1 cellular context compared by ENCODE assay signal in the genomic region with DNA sequence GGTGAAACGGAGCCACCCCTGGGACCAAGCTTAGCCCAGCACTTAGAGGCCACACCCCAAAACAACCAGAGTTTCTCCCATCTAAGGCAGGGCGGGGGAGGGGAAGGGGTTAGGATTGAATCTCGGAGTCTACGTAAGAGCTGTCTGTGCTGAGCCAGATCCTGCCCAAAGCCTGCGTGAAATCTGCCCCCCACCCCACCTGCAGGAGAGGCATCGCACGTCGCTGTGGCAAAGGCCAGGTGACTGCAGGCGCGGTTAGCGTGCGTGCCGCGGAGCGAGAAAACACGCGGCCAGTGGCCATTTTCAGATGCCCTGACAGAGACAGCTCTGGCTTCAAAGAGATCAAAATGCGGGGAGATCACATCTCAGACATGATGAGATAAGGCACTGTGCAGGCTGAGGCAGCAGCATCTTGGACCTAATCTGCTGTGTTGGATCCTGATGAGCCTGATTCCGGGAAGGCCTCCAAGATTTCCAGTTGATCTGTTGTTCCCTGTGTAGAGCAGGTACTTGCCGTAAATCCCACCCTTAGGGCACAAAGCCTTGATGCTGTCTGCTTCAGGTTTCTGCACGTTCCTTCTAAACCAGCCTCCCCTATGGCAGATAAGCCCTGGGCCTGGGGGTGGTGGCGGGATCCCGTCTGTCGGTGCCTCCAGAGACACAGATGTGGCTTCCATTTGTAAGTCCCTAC.
TF ChIP-seq lines count a peak whose summit lies in the region.

No MANE protein-coding gene starts in this region.

TF ChIP-seq in K562, 482 proteins besides CTCF, POLR2A, EP300 and RAD21:
- TF ChIP-seq, protein P1, sequence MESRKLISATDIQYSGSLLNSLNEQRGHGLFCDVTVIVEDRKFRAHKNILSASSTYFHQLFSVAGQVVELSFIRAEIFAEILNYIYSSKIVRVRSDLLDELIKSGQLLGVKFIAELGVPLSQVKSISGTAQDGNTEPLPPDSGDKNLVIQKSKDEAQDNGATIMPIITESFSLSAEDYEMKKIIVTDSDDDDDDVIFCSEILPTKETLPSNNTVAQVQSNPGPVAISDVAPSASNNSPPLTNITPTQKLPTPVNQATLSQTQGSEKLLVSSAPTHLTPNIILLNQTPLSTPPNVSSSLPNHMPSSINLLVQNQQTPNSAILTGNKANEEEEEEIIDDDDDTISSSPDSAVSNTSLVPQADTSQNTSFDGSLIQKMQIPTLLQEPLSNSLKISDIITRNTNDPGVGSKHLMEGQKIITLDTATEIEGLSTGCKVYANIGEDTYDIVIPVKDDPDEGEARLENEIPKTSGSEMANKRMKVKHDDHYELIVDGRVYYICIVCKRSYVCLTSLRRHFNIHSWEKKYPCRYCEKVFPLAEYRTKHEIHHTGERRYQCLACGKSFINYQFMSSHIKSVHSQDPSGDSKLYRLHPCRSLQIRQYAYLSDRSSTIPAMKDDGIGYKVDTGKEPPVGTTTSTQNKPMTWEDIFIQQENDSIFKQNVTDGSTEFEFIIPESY (CRISPR knock-in tag; IDR thresholded peaks at IDR 0.05) = peak; percentile 91
- TF ChIP-seq ATF1 (CRISPR knock-in tag; IDR thresholded peaks at IDR 0.05) (no peak), ATF1 (tag; IDR thresholded peaks at IDR 0.05) (peak; percentile 23; the same call in 1 of the 2 replicates), L3MBTL2 (IDR thresholded peaks at IDR 0.05) (peak; percentile 31; the same call in 1 of the 2 replicates), SREBF2 (CRISPR knock-in tag; IDR thresholded peaks at IDR 0.05) (no peak), CTBP1 (IDR thresholded peaks at IDR 0.05; ENCODE audit: borderline replicate concordance) (peak; percentile 15; the same call in 1 of the 2 replicates)
- TF ChIP-seq, protein P2, sequence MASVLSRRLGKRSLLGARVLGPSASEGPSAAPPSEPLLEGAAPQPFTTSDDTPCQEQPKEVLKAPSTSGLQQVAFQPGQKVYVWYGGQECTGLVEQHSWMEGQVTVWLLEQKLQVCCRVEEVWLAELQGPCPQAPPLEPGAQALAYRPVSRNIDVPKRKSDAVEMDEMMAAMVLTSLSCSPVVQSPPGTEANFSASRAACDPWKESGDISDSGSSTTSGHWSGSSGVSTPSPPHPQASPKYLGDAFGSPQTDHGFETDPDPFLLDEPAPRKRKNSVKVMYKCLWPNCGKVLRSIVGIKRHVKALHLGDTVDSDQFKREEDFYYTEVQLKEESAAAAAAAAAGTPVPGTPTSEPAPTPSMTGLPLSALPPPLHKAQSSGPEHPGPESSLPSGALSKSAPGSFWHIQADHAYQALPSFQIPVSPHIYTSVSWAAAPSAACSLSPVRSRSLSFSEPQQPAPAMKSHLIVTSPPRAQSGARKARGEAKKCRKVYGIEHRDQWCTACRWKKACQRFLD (CRISPR knock-in tag; IDR thresholded peaks at IDR 0.05) = no peak
- TF ChIP-seq, protein P3, sequence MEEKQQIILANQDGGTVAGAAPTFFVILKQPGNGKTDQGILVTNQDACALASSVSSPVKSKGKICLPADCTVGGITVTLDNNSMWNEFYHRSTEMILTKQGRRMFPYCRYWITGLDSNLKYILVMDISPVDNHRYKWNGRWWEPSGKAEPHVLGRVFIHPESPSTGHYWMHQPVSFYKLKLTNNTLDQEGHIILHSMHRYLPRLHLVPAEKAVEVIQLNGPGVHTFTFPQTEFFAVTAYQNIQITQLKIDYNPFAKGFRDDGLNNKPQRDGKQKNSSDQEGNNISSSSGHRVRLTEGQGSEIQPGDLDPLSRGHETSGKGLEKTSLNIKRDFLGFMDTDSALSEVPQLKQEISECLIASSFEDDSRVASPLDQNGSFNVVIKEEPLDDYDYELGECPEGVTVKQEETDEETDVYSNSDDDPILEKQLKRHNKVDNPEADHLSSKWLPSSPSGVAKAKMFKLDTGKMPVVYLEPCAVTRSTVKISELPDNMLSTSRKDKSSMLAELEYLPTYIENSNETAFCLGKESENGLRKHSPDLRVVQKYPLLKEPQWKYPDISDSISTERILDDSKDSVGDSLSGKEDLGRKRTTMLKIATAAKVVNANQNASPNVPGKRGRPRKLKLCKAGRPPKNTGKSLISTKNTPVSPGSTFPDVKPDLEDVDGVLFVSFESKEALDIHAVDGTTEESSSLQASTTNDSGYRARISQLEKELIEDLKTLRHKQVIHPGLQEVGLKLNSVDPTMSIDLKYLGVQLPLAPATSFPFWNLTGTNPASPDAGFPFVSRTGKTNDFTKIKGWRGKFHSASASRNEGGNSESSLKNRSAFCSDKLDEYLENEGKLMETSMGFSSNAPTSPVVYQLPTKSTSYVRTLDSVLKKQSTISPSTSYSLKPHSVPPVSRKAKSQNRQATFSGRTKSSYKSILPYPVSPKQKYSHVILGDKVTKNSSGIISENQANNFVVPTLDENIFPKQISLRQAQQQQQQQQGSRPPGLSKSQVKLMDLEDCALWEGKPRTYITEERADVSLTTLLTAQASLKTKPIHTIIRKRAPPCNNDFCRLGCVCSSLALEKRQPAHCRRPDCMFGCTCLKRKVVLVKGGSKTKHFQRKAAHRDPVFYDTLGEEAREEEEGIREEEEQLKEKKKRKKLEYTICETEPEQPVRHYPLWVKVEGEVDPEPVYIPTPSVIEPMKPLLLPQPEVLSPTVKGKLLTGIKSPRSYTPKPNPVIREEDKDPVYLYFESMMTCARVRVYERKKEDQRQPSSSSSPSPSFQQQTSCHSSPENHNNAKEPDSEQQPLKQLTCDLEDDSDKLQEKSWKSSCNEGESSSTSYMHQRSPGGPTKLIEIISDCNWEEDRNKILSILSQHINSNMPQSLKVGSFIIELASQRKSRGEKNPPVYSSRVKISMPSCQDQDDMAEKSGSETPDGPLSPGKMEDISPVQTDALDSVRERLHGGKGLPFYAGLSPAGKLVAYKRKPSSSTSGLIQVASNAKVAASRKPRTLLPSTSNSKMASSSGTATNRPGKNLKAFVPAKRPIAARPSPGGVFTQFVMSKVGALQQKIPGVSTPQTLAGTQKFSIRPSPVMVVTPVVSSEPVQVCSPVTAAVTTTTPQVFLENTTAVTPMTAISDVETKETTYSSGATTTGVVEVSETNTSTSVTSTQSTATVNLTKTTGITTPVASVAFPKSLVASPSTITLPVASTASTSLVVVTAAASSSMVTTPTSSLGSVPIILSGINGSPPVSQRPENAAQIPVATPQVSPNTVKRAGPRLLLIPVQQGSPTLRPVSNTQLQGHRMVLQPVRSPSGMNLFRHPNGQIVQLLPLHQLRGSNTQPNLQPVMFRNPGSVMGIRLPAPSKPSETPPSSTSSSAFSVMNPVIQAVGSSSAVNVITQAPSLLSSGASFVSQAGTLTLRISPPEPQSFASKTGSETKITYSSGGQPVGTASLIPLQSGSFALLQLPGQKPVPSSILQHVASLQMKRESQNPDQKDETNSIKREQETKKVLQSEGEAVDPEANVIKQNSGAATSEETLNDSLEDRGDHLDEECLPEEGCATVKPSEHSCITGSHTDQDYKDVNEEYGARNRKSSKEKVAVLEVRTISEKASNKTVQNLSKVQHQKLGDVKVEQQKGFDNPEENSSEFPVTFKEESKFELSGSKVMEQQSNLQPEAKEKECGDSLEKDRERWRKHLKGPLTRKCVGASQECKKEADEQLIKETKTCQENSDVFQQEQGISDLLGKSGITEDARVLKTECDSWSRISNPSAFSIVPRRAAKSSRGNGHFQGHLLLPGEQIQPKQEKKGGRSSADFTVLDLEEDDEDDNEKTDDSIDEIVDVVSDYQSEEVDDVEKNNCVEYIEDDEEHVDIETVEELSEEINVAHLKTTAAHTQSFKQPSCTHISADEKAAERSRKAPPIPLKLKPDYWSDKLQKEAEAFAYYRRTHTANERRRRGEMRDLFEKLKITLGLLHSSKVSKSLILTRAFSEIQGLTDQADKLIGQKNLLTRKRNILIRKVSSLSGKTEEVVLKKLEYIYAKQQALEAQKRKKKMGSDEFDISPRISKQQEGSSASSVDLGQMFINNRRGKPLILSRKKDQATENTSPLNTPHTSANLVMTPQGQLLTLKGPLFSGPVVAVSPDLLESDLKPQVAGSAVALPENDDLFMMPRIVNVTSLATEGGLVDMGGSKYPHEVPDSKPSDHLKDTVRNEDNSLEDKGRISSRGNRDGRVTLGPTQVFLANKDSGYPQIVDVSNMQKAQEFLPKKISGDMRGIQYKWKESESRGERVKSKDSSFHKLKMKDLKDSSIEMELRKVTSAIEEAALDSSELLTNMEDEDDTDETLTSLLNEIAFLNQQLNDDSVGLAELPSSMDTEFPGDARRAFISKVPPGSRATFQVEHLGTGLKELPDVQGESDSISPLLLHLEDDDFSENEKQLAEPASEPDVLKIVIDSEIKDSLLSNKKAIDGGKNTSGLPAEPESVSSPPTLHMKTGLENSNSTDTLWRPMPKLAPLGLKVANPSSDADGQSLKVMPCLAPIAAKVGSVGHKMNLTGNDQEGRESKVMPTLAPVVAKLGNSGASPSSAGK (IDR thresholded peaks at IDR 0.05) = peak; percentile 45; the same call in 1 of the 2 replicates
TF ChIP-seq in K562: peak in this region for 5.
